ENCODE assay signal across 8 cellular contexts in genomic region chr19:34677386-34678084, GRCh38. TPM values are rescaled to one million over a fixed set of nuclear protein-coding genes. Genes with fewer than 3 reads are reported as not detected.
DNase-seq lines count a peak whose midpoint lies in the region; ATAC-seq, FAIRE-seq and TF ChIP-seq lines count a peak whose summit lies in the region.

ZNF302 (plus strand) TSS chr19:34677678; CDS start chr19:34678805, 1,127 bp downstream.

- peak within 1 kb of the TSS; percentile 84 for H3K27ac ChIP-seq in KMS-11

- no peaks in the 10 kb centered on the region for H4K20me1 ChIP-seq in KMS-11 (ENCODE audit: insufficient read depth)

- no peak for TF ChIP-seq CTCF in KMS-11 (conservative IDR thresholded peaks at IDR 0.05; ENCODE audit: low read depth, low read length)

- peak within 1 kb of the TSS; percentile 98 to 100 (median 99) for H3K27ac Mint-ChIP-seq in naive thymus-derived CD8-positive, alpha-beta T cell

- peak within 1 kb of the TSS; percentile 76 for H3K9ac ChIP-seq in KMS-11

- H3K79me2 ChIP-seq in KMS-11 (ENCODE audit: insufficient read depth, low read depth): no peaks in the 10 kb centered on the region

- H2AFZ ChIP-seq in KMS-11 (ENCODE audit: low read depth): peak within 1 kb of the TSS; percentile 100

- no peak within 1 kb of the TSS for H3K4me3 ChIP-seq in KMS-11 (IDR thresholded peaks at IDR 0.05; ENCODE audit: insufficient read depth, low read depth, low read length)

- peak; percentile 54 for FAIRE-seq in RCC 7860 (lab: Jason Lieb, UNC)

- H3K9me3 Mint-ChIP-seq in naive thymus-derived CD8-positive, alpha-beta T cell: peaks cover 0 to 38% (median 21%) of the 10 kb centered on the region in 9 donors

- H3K27me3 ChIP-seq in KMS-11 (ENCODE audit: insufficient read depth, low read depth): no peaks in the 10 kb centered on the region

- H3K4me3 Mint-ChIP-seq in naive thymus-derived CD8-positive, alpha-beta T cell: peak within 1 kb of the TSS; percentile 95 to 100 (median 99)

- H3K36me3 ChIP-seq in KMS-11 (ENCODE audit: insufficient read depth): peaks cover 3% of the 10 kb centered on the region; the same call in 1 of the 2 replicates

- H3K4me2 ChIP-seq in KMS-11: peak within 1 kb of the TSS; percentile 67

- H3K36me3 Mint-ChIP-seq in naive thymus-derived CD8-positive, alpha-beta T cell: peaks cover 34 to 59% (median 42%) of the 10 kb centered on the region in 3 donors

- POLR2A ChIA-PET in naive thymus-derived CD8-positive, alpha-beta T cell (lab: Charles Lee): interaction anchor here (0.6 to 2.6 kb wide), 18 partner anchors 10 to 1538 kb away, joined by 3 to 20 read pairs (median 4); partner anchors contain the start of genes CEBPG, LSM14A, ZNF181 and ZNF30

- peak; percentile 92 for DNase-seq in DMS79 (lab: John Stamatoyannopoulos, UW)
- peak; percentile 83 for DNase-seq in RCC 7860 (ENCODE audit: low spot score)
- peak; percentile 83 to 91 for DNase-seq in activated T-helper 1 cell treated with anti-CD3 and anti-CD28 coated beads, Interleukin-2, amount 50 U/mL, for 16 hours (ENCODE audit: low read depth in 1 of 2, low spot score in 1 of 2)
- DNase-seq in fibroblast of gingiva (ENCODE audit: low read depth): peak; percentile 98
- DNase-seq in naive thymus-derived CD8-positive, alpha-beta T cell: peak; percentile 86 to 97 (median 92)
- DNase-seq in stimulated activated naive CD4-positive, alpha-beta T cell (lab: John Stamatoyannopoulos, UW): peak; percentile 85 to 97 (median 88)

- H3K4me1 ChIP-seq in KMS-11 (ENCODE audit: low read depth, poor library complexity, severe bottlenecking): peaks cover 11% of the 10 kb centered on the region

- ATAC-seq in GM21737 (IDR thresholded peaks at IDR 0.05; ENCODE audit: unreplicated experiment): peak; percentile 84
- ATAC-seq in naive thymus-derived CD8-positive, alpha-beta T cell: peak; percentile 86 to 91

- peaks cover 8 to 40% (median 30%) of the 10 kb centered on the region in 4 donors for H3K4me1 Mint-ChIP-seq in naive thymus-derived CD8-positive, alpha-beta T cell

- peaks cover 0 to 17% (median 9%) of the 10 kb centered on the region in 5 donors for H3K27me3 Mint-ChIP-seq in naive thymus-derived CD8-positive, alpha-beta T cell

RNA-seq across cellular contexts. Expression of gene ZNF302, which starts in this region (rescaled TPM):
- 10 to 100 TPM; 59.6 to 62.6 TPM for total RNA-seq in naive thymus-derived CD8-positive, alpha-beta T cell
- 10 to 100 TPM; 17.5 to 23.1 (median 21.7) TPM for polyA plus RNA-seq in naive thymus-derived CD8-positive, alpha-beta T cell
